ENCODE assay signal across 27 cellular contexts in genomic region chr20:59753836-59754235, GRCh38.
A peak's percentile ranks its signal among the peaks of the same experiment; 100 is the strongest.
DNase-seq lines count a peak whose midpoint lies in the region; ATAC-seq and TF ChIP-seq lines count a peak whose summit lies in the region.
"Had no signal": no experiment of that assay in that cellular context is flagged by ENCODE, and none has a peak within 500 bp of the region (broad histone marks: within the 10 kb centered on the region; RNA-seq: fewer than 3 reads in every experiment).

No MANE protein-coding gene starts in this region.

- no peaks in the 10 kb centered on the region for H3K9me3 ChIP-seq in BLaER1 treated with 17β-estradiol and CSF1 and Interleukin-3, amounts not matched to agents 10 nM and 100 nM (replicated peaks in 1 of 11)
- H3K9me3 ChIP-seq in neuronal stem cell (replicated peaks in 1 of 2; ENCODE audit: control insufficient read depth in 2 of 2, insufficient read depth in 1 of 2, low read depth in 1 of 2, low read length in 2 of 2), result no peaks in the 10 kb centered on the region

- no peak for TF ChIP-seq CTCF in KMS-11 (conservative IDR thresholded peaks at IDR 0.05; ENCODE audit: low read depth, low read length)

- no peak overlapping the region for H3K27ac ChIP-seq in BLaER1 treated with 17β-estradiol and CSF1 and Interleukin-3, amounts not matched to agents 10 nM and 100 nM
- H3K27ac ChIP-seq in KMS-11 (peak overlapping the region; percentile 82), neuronal stem cell (replicated peaks; ENCODE audit: low read length) (no peak overlapping the region)
- H3K27ac ChIP-seq: 22Rv1, GM23248 had no signal

- peaks cover 21 to 100% (median 68%) of the 10 kb centered on the region in 11 experiments; a peak in 20 of 22 replicates for H4K20me1 ChIP-seq in BLaER1 treated with 17β-estradiol and CSF1 and Interleukin-3, amounts not matched to agents 10 nM and 100 nM
- no peaks in the 10 kb centered on the region for H4K20me1 ChIP-seq in KMS-11 (ENCODE audit: insufficient read depth)

- intact Hi-C loops in Right ventricle myocardium superior (cut with DNase I), result loop anchor here (5.0 kb wide), 1 partner anchor 157 kb away; no protein-coding TSS in a partner anchor
- intact Hi-C loops in Right ventricle myocardium inferior (cut with DNase I), result loop anchor here (5.0 kb wide), 1 partner anchor 62 kb away; no protein-coding TSS in a partner anchor

- peaks cover 37 to 100% (median 92%) of the 10 kb centered on the region in 10 experiments for H3K4me1 ChIP-seq in BLaER1 treated with 17β-estradiol and CSF1 and Interleukin-3, amounts not matched to agents 10 nM and 100 nM
- H3K4me1 ChIP-seq in KMS-11 (ENCODE audit: low read depth, poor library complexity, severe bottlenecking), result peaks cover 37% of the 10 kb centered on the region
- H3K4me1 ChIP-seq in neuronal stem cell (ENCODE audit: control insufficient read depth in 2 of 2, insufficient read depth in 1 of 2, low read depth in 1 of 2, low read length in 2 of 2), result peaks cover 0 to 8% of the 10 kb centered on the region in 2 donors

- no peak overlapping the region for H2BK15ac ChIP-seq in neuronal stem cell (ENCODE audit: low read length)

- no peak overlapping the region for H2BK5ac ChIP-seq in neuronal stem cell (ENCODE audit: low read length)

- H3K23ac ChIP-seq in neuronal stem cell (ENCODE audit: low read depth, low read length, poor library complexity), result no peak overlapping the region

- no peak overlapping the region for H4K91ac ChIP-seq in neuronal stem cell (ENCODE audit: low read depth, low read length, poor library complexity)

- peak; percentile 16 for ATAC-seq in Right ventricle myocardium superior (ENCODE audit: poor library complexity)
- no peak for ATAC-seq in Right ventricle myocardium inferior
- ATAC-seq: GM12878, PC-3 had no signal

- H2BK120ac ChIP-seq in neuronal stem cell (ENCODE audit: low read depth, low read length), result no peak overlapping the region

- DNase-seq in Right ventricle myocardium superior (no peak), Right ventricle myocardium inferior (ENCODE audit: missing footprints) (no peak), neuronal stem cell (ENCODE audit: low spot score) (no peak), AG08396 (ENCODE audit: low spot score) (no peak), activated gamma-delta T cell (lab: John Stamatoyannopoulos, UW) (no peak), COLO829 (ENCODE audit: low spot score) (no peak)
- DNase-seq: CD4-positive, alpha-beta T cell; COR-L47; GDM1; H7; HFFc6; MV-4-11; NCI-H1105 treated with DMSO at 0.1 percent for 48 hours; NCI-H146; NCI-H1930; NCI-H2107; NCI-H446; NCI-H524 treated with DMSO at 0.1 percent for 48 hours; NCI-H774; PC-3; RPMI8226; SHP77 treated with DMSO at 0.1 percent for 48 hours had no signal

- no peak overlapping the region for H3K18ac ChIP-seq in neuronal stem cell (ENCODE audit: low read length)

- H4K8ac ChIP-seq in neuronal stem cell (ENCODE audit: low read depth, low read length), result no peak overlapping the region

- no CpG with 5 or more reads among the region's 10 CpGs for WGBS in neuronal stem cell (ENCODE audit: extremely low coverage in 2 of 2, insufficient read length in 2 of 2, insufficient replicate concordance in 1 of 2), 2 donors

- peak overlapping the region; percentile 82 to 99 (median 93); a peak in 19 of 22 replicates for H3K4me2 ChIP-seq in BLaER1 treated with 17β-estradiol and CSF1 and Interleukin-3, amounts not matched to agents 10 nM and 100 nM
- H3K4me2 ChIP-seq in KMS-11 (peak overlapping the region; percentile 96), neuronal stem cell (ENCODE audit: insufficient read depth, low read length, poor library complexity, severe bottlenecking) (no peak overlapping the region)

- peaks cover 0 to 72% (median 0%) of the 10 kb centered on the region in 11 experiments; a peak in 5 of 22 replicates for H3K27me3 ChIP-seq in BLaER1 treated with 17β-estradiol and CSF1 and Interleukin-3, amounts not matched to agents 10 nM and 100 nM
- H3K27me3 ChIP-seq in KMS-11 (ENCODE audit: insufficient read depth, low read depth), result no peaks in the 10 kb centered on the region
- peaks cover 0 to 54% (median 16%) of the 10 kb centered on the region in 3 experiments for H3K27me3 ChIP-seq in neuronal stem cell (ENCODE audit: control insufficient read depth in 3 of 3, insufficient read depth in 3 of 3, low read depth in 1 of 3, low read length in 3 of 3)

- no peak overlapping the region for H2AK5ac ChIP-seq in neuronal stem cell (ENCODE audit: low read depth, low read length)

- H3K4ac ChIP-seq in neuronal stem cell (ENCODE audit: low read length), result no peak overlapping the region

- peak overlapping the region; percentile 85; the same call in 1 of the 2 replicates for H2AFZ ChIP-seq in KMS-11 (ENCODE audit: low read depth)
- H2AFZ ChIP-seq in neuronal stem cell (ENCODE audit: low read length), result no peak overlapping the region
- H2AFZ ChIP-seq: GM23248 had no signal

- 0 out of 22 replicates have a peak overlapping the region, but pooled peaks of 1 of the 11 experiments have one; percentile 1 for H3K9ac ChIP-seq in BLaER1 treated with 17β-estradiol and CSF1 and Interleukin-3, amounts not matched to agents 10 nM and 100 nM
- no peak overlapping the region for H3K9ac ChIP-seq in KMS-11
- peak overlapping the region; percentile 32 for H3K9ac ChIP-seq in neuronal stem cell (ENCODE audit: low read depth, low read length, poor library complexity)
- H3K9ac ChIP-seq: GM23248 had no signal

- no peaks in the 10 kb centered on the region for H3K79me2 ChIP-seq in KMS-11 (ENCODE audit: insufficient read depth, low read depth)

- no peak overlapping the region for H2BK12ac ChIP-seq in neuronal stem cell (ENCODE audit: low read length)

- H3K4me3 ChIP-seq in BLaER1 treated with 17β-estradiol and CSF1 and Interleukin-3, amounts not matched to agents 10 nM and 100 nM, result no peak overlapping the region
- H3K4me3 ChIP-seq in KMS-11 (IDR thresholded peaks at IDR 0.05; ENCODE audit: insufficient read depth, low read depth, low read length), result no peak overlapping the region
- H3K4me3 ChIP-seq in neuronal stem cell (ENCODE audit: low read length in 2 of 2), result peak overlapping the region in 1 of 2 donors; percentile 33
- H3K4me3 ChIP-seq: GM12878, GM23248 had no signal

- H3K14ac ChIP-seq in neuronal stem cell (ENCODE audit: low read length), result no peak overlapping the region

- peaks cover 0 to 87% (median 59%) of the 10 kb centered on the region in 11 experiments; a peak in 17 of 22 replicates for H3K36me3 ChIP-seq in BLaER1 treated with 17β-estradiol and CSF1 and Interleukin-3, amounts not matched to agents 10 nM and 100 nM
- no peaks in the 10 kb centered on the region for H3K36me3 ChIP-seq in KMS-11 (ENCODE audit: insufficient read depth)
- H3K36me3 ChIP-seq in neuronal stem cell (replicated peaks in 1 of 2; ENCODE audit: control insufficient read depth in 2 of 2, insufficient read depth in 2 of 2, low read length in 2 of 2), result no peaks in the 10 kb centered on the region

- H3K79me1 ChIP-seq in neuronal stem cell (ENCODE audit: low read depth, low read length), result no peaks in the 10 kb centered on the region
